In the genomic region with DNA sequence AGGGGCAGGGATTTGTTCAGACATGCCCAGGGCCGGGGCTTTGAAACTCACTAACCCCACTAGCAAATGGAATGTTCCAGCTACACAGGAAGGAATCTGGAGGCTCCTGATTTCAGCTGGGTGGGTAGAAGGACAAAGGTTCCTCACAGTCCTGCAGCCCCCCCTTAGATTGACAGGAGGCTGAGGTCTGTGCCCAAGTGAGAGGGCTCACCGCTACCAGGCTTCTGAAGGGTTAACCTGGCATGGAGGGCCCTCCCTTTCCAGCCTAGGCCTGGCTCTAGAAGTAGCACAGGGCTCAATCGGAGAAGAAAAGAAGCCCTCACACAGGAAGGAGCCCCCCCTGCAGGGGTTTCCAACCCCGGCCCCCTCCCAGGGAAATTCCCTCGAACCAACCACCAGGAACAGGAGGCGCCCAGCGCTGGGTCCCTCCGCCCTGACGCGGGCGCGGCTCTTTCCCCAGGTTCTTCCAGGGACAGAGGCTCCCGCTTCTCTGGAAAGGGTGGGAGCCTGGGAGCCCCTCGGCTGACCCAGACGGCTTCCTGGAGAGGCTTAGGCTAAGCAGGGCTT, we compare ENCODE assay signal across 11 cellular contexts. TPM values are rescaled to one million over a fixed set of nuclear protein-coding genes. Genes with fewer than 3 reads are reported as not detected.
A peak's percentile ranks its signal among the peaks of the same experiment; 100 is the strongest.
DNase-seq lines count a peak whose midpoint lies in the region; ATAC-seq and TF ChIP-seq lines count a peak whose summit lies in the region.
"Had no signal": no experiment of that assay in that cellular context is flagged by ENCODE, and none has a peak within 500 bp of the region (broad histone marks: within the 10 kb centered on the region; RNA-seq: fewer than 3 reads in every experiment).

No MANE protein-coding gene starts in this region.

- no peaks in the 10 kb centered on the region for H3K36me3 Mint-ChIP-seq in activated naive CD4-positive, alpha-beta T cell treated with anti-CD3 and anti-CD28 coated beads for 36 hours (ENCODE audit: low read depth)
- H3K36me3 Mint-ChIP-seq: activated naive CD4-positive, alpha-beta T cell treated with anti-CD3 and anti-CD28 coated beads, Interleukin-2, amount 50 U/mL, for 72 hours had no signal

- H2AFZ ChIP-seq in neuronal stem cell (ENCODE audit: low read length), result no peak overlapping the region

- peaks cover 2% of the 10 kb centered on the region for H3K27me3 Mint-ChIP-seq in activated naive CD4-positive, alpha-beta T cell treated with anti-CD3 and anti-CD28 coated beads for 36 hours (ENCODE audit: low read depth)

- H3K4ac ChIP-seq in neuronal stem cell (ENCODE audit: low read length), result peak overlapping the region; percentile 12

- peak overlapping the region; percentile 22 for H4K91ac ChIP-seq in neuronal stem cell (ENCODE audit: low read depth, low read length, poor library complexity)

- H2BK15ac ChIP-seq in neuronal stem cell (ENCODE audit: low read length), result peak overlapping the region; percentile 1

- H3K79me1 ChIP-seq in neuronal stem cell (ENCODE audit: low read depth, low read length), result peaks cover 23% of the 10 kb centered on the region

- peak; percentile 54 for DNase-seq in AG08396 (ENCODE audit: low spot score)
- DNase-seq in SJCRH30, result peak in 1 of 2 experiments; percentile 59
- peak; percentile 52 for DNase-seq in fibroblast of villous mesenchyme (ENCODE audit: low read depth)
- no peak for DNase-seq in neuronal stem cell (ENCODE audit: low spot score)
- DNase-seq in activated naive CD4-positive, alpha-beta T cell treated with anti-CD3 and anti-CD28 coated beads for 36 hours, result no peak
- DNase-seq in NCI-H146 treated with DMSO at 0.1 percent for 48 hours (lab: John Stamatoyannopoulos, UW; ENCODE audit: unreplicated experiment), result no peak
- DNase-seq in SHP77 (lab: John Stamatoyannopoulos, UW), result no peak
- DNase-seq: NCI-H1092 had no signal

- peak overlapping the region; percentile 88 for H3K18ac ChIP-seq in neuronal stem cell (ENCODE audit: low read length)

- no peak overlapping the region for H3K4me3 Mint-ChIP-seq in activated naive CD4-positive, alpha-beta T cell treated with anti-CD3 and anti-CD28 coated beads for 36 hours

- H3K27me3 ChIP-seq in SJCRH30, result no peaks in the 10 kb centered on the region
- H3K27me3 ChIP-seq in neuronal stem cell (ENCODE audit: control insufficient read depth in 3 of 3, insufficient read depth in 3 of 3, low read depth in 1 of 3, low read length in 3 of 3), result no peaks in the 10 kb centered on the region

- peak overlapping the region; percentile 64 for H3K27ac ChIP-seq in SJCRH30
- peak overlapping the region; percentile 80 for H3K27ac ChIP-seq in neuronal stem cell (replicated peaks; ENCODE audit: low read length)

- H2AK5ac ChIP-seq in neuronal stem cell (ENCODE audit: low read depth, low read length), result peak overlapping the region; percentile 22

- H2BK120ac ChIP-seq in neuronal stem cell (ENCODE audit: low read depth, low read length), result peak overlapping the region; percentile 10

- intact Hi-C loops in activated naive CD4-positive, alpha-beta T cell treated with anti-CD3 and anti-CD28 coated beads for 36 hours (cut with micrococcal nuclease), result no loop called here

- ATAC-seq in GM19395 (IDR thresholded peaks at IDR 0.05; ENCODE audit: unreplicated experiment), result no peak
- ATAC-seq: activated naive CD4-positive, alpha-beta T cell treated with anti-CD3 and anti-CD28 coated beads, Interleukin-2, amount 50 U/mL, for 72 hours had no signal

- H3K23ac ChIP-seq in neuronal stem cell (ENCODE audit: low read depth, low read length, poor library complexity), result no peak overlapping the region

- H3K9me3 ChIP-seq in SJCRH30 (replicated peaks) (no peaks in the 10 kb centered on the region), neuronal stem cell (replicated peaks in 1 of 2; ENCODE audit: control insufficient read depth in 2 of 2, insufficient read depth in 1 of 2, low read depth in 1 of 2, low read length in 2 of 2) (no peaks in the 10 kb centered on the region)

- peak overlapping the region; percentile 90 for H3K4me3 ChIP-seq in SJCRH30
- peak overlapping the region; percentile 87 for H3K4me3 ChIP-seq in fibroblast of villous mesenchyme (ENCODE audit: low read depth, low read length)
- peak overlapping the region in 1 of 2 donors; percentile 97 for H3K4me3 ChIP-seq in neuronal stem cell (ENCODE audit: low read length in 2 of 2)

- no peak overlapping the region for H3K9ac ChIP-seq in neuronal stem cell (ENCODE audit: low read depth, low read length, poor library complexity)

- H3K36me3 ChIP-seq in SJCRH30 (peaks cover 36% of the 10 kb centered on the region), neuronal stem cell (replicated peaks in 1 of 2; ENCODE audit: control insufficient read depth in 2 of 2, insufficient read depth in 2 of 2, low read length in 2 of 2) (peaks cover 34 to 37% of the 10 kb centered on the region in 2 donors)

- peaks cover 35% of the 10 kb centered on the region for H3K4me1 Mint-ChIP-seq in activated naive CD4-positive, alpha-beta T cell treated with anti-CD3 and anti-CD28 coated beads for 36 hours (ENCODE audit: low read depth)

- CTCF ChIA-PET in activated naive CD4-positive, alpha-beta T cell treated with anti-CD3 and anti-CD28 coated beads for 36 hours (lab: Charles Lee), result interaction anchor here (0.8 kb wide), 1 partner anchor 74 kb away, joined by 3 read pairs; no protein-coding TSS in a partner anchor

- no peak overlapping the region for H2BK12ac ChIP-seq in neuronal stem cell (ENCODE audit: low read length)

- no peaks in the 10 kb centered on the region for H3K9me3 Mint-ChIP-seq in activated naive CD4-positive, alpha-beta T cell treated with anti-CD3 and anti-CD28 coated beads for 36 hours
- H3K9me3 Mint-ChIP-seq: activated naive CD4-positive, alpha-beta T cell treated with anti-CD3 and anti-CD28 coated beads, Interleukin-2, amount 50 U/mL, for 72 hours had no signal

- no peak overlapping the region for H4K8ac ChIP-seq in neuronal stem cell (ENCODE audit: low read depth, low read length)

- H3K14ac ChIP-seq in neuronal stem cell (ENCODE audit: low read length), result no peak overlapping the region

- H2BK5ac ChIP-seq in neuronal stem cell (ENCODE audit: low read length), result peak overlapping the region; percentile 84

- H3K4me2 ChIP-seq in neuronal stem cell (ENCODE audit: insufficient read depth, low read length, poor library complexity, severe bottlenecking), result peak overlapping the region; percentile 92

- H3K27ac Mint-ChIP-seq in activated naive CD4-positive, alpha-beta T cell treated with anti-CD3 and anti-CD28 coated beads for 36 hours, result no peak overlapping the region

- no peak for TF ChIP-seq CTCF in fibroblast of villous mesenchyme (IDR thresholded peaks at IDR 0.05; ENCODE audit: insufficient read depth, low read depth, low read length)

- peaks cover 54% of the 10 kb centered on the region for H3K4me1 ChIP-seq in SJCRH30
- H3K4me1 ChIP-seq in neuronal stem cell (ENCODE audit: control insufficient read depth in 2 of 2, insufficient read depth in 1 of 2, low read depth in 1 of 2, low read length in 2 of 2), result peaks cover 42% of the 10 kb centered on the region in 2 donors

- no CpG with 5 or more reads among the region's 15 CpGs for WGBS in neuronal stem cell (ENCODE audit: extremely low coverage in 2 of 2, insufficient read length in 2 of 2, insufficient replicate concordance in 1 of 2), 2 donors

RNA-seq across cellular contexts. Expression of a gene that starts 3.3 kb away (rescaled TPM):
- 55.0 and 57.3 TPM in 2 replicates for total RNA-seq in SJCRH30 (2014; rRNA removed; shearing (Covaris generic))
- total RNA-seq in fibroblast of villous mesenchyme, result 47.0 and 104 TPM in 2 replicates
- polyA plus RNA-seq in neuronal stem cell (2013, experiment 1 of 2), result 74.6 TPM
- 73.7 TPM for polyA plus RNA-seq in neuronal stem cell (2013, experiment 2 of 2)
- under 1 TPM; 0.29 to 0.54 TPM for total RNA-seq in activated naive CD4-positive, alpha-beta T cell treated with anti-CD3 and anti-CD28 coated beads for 36 hours
- total RNA-seq: T-helper 1 cell treated with Interleukin-12 subunit alpha and Interleukin-12 subunit beta and Interleukin-4 antibody, amounts not matched to agents 30 ng/mL and 1 ng/mL, for 36 hours had no signal

RNA-seq across cellular contexts. Expression of a gene that starts 59.8 kb away (rescaled TPM):
- 7.9 and 9.9 TPM in 2 replicates for total RNA-seq in SJCRH30 (2014; rRNA removed; shearing (Covaris generic))
- 9.9 and 11.6 TPM in 2 replicates for total RNA-seq in fibroblast of villous mesenchyme
- polyA plus RNA-seq in neuronal stem cell (2013, experiment 1 of 2), result 14.7 TPM
- polyA plus RNA-seq in neuronal stem cell (2013, experiment 2 of 2), result 14.8 TPM
- 1 to 10 TPM; 5.3 to 5.9 TPM for total RNA-seq in activated naive CD4-positive, alpha-beta T cell treated with anti-CD3 and anti-CD28 coated beads for 36 hours

Comparison
In these comparisons a context has a peak if more than half of its experiments do, and no peak if none do; other contexts are left out.
1. DNase-seq: peak in AG08396 (single experiment) and fibroblast of villous mesenchyme (single experiment); none in neuronal stem cell (single experiment), activated naive CD4-positive, alpha-beta T cell treated with anti-CD3 and anti-CD28 coated beads for 36 hours (single experiment), NCI-H146 treated with DMSO at 0.1 percent for 48 hours (single experiment) and SHP77 (0 of 2).
2. RNA of a gene that starts 3.3 kb away (total RNA-seq): 47.0 to 104 TPM in fibroblast of villous mesenchyme and 55.0 to 57.3 TPM in SJCRH30; 0.29 to 0.54 TPM in activated naive CD4-positive, alpha-beta T cell treated with anti-CD3 and anti-CD28 coated beads for 36 hours; every median in the first group is over 10 times any median in the second.